ENCODE assay signal across 8 cellular contexts in genomic region chr20:35663516-35663812, GRCh38. TPM values are rescaled to one million over a fixed set of nuclear protein-coding genes. Genes with fewer than 3 reads are reported as not detected.
DNase-seq lines count a peak whose midpoint lies in the region; ATAC-seq, FAIRE-seq and TF ChIP-seq lines count a peak whose summit lies in the region.

No MANE protein-coding gene starts in this region.

- H3K23ac ChIP-seq in H9 (ENCODE audit: insufficient read length, low read depth, low read length) = no peak overlapping the region

- no peaks in the 10 kb centered on the region for H3K27me3 Mint-ChIP-seq in H9 (ENCODE audit: low read depth)

- no peak overlapping the region for H2BK12ac ChIP-seq in H9 (ENCODE audit: insufficient read length, low read depth, low read length)

- H3K9ac ChIP-seq in H9 (ENCODE audit: extremely low read depth, insufficient read length, low read length) = peak overlapping the region; percentile 98

- peak overlapping the region; percentile 88 for H3K4me2 ChIP-seq in H9 (ENCODE audit: insufficient read depth, insufficient read length, low read length)

- peaks cover 9% of the 10 kb centered on the region for H3K23me2 ChIP-seq in H9 (ENCODE audit: insufficient read length, low read depth, low read length, poor library complexity, severe bottlenecking)

- peaks cover 54% of the 10 kb centered on the region for H3K79me2 ChIP-seq in H9 (ENCODE audit: insufficient read depth, low read length)

- H3K9me3 Mint-ChIP-seq in H9 = no peaks in the 10 kb centered on the region; a peak in 2 of 5 replicates

- peaks cover 5 to 7% (median 6%) of the 10 kb centered on the region in 3 experiments; a peak in 5 of 7 replicates for H3K36me3 Mint-ChIP-seq in H9 (ENCODE audit: insufficient read depth in 1 of 3, low read depth in 3 of 3)

- H2BK15ac ChIP-seq in H9 (ENCODE audit: low read depth, low read length) = no peak overlapping the region

- peaks cover 40 to 44% of the 10 kb centered on the region in 2 experiments for H3K4me1 Mint-ChIP-seq in H9

- no peak overlapping the region for H3K4ac ChIP-seq in H9 (ENCODE audit: low read depth, low read length)

- no peak for TF ChIP-seq CTCF in H9 (conservative IDR thresholded peaks at IDR 0.05)
- TF ChIP-seq CTCF in fibroblast of the aortic adventitia (IDR thresholded peaks at IDR 0.05; ENCODE audit: insufficient read depth, low read length) = no peak
- TF ChIP-seq CTCF in retinal pigment epithelial cell (conservative IDR thresholded peaks at IDR 0.05; ENCODE audit: low read depth, low read length) = no peak

- no peaks in the 10 kb centered on the region for H3K79me1 ChIP-seq in H9 (ENCODE audit: insufficient read depth, low read depth, low read length, poor library complexity, severe bottlenecking)

- H3K4me3 ChIP-seq in fibroblast of the aortic adventitia (ENCODE audit: low read depth, low read length) = peak overlapping the region; percentile 99
- H3K4me3 ChIP-seq in retinal pigment epithelial cell (ENCODE audit: low read length) = peak overlapping the region; percentile 96

- H3K4me3 Mint-ChIP-seq in H9 = peak overlapping the region; percentile 96 to 99

- H2AFZ ChIP-seq in H9 (ENCODE audit: low read length) = no peak overlapping the region

- H3T11ph ChIP-seq in H9 (ENCODE audit: low read length) = no peak overlapping the region

- H4K20me1 ChIP-seq in H9 (ENCODE audit: control insufficient read depth, insufficient read depth, insufficient read length) = no peaks in the 10 kb centered on the region

- H3K27me3 ChIP-seq in H9 (ENCODE audit: insufficient read depth, low read length) = no peaks in the 10 kb centered on the region

- H2BK120ac ChIP-seq in H9 (ENCODE audit: low read depth, low read length, poor library complexity, severe bottlenecking) = no peak overlapping the region

- no peaks in the 10 kb centered on the region for H3K9me3 ChIP-seq in H9 (ENCODE audit: control insufficient read depth, low read depth, low read length)

- no peak overlapping the region for H3K14ac ChIP-seq in H9 (ENCODE audit: insufficient read depth, low read length)

- H4K91ac ChIP-seq in H9 (ENCODE audit: insufficient read length, low read depth, low read length) = no peak overlapping the region

- H3K56ac ChIP-seq in H9 (ENCODE audit: insufficient read length, low read depth, low read length) = no peak overlapping the region

- FAIRE-seq in HTR-8/SVneo (lab: Jason Lieb, UNC) (no peak), GM19239 (lab: Jason Lieb, UNC) (no peak)

- DNase-seq in H9 (no peak), SW480 (ENCODE audit: low spot score) (peak; percentile 64), fibroblast of the aortic adventitia (ENCODE audit: low read depth) (no peak), retinal pigment epithelial cell (ENCODE audit: low read depth) (peak; percentile 41), HTR-8/SVneo (ENCODE audit: insufficient read length, low spot score) (no peak), GM19239 (ENCODE audit: insufficient read length, low spot score) (no peak), left lobe of liver (ENCODE audit: low spot score) (no peak)

- no peak overlapping the region for H4K5ac ChIP-seq in H9 (ENCODE audit: insufficient read length, low read depth, low read length)

- H3K27ac Mint-ChIP-seq in H9 = peak overlapping the region; percentile 99 to 100 (median 99)

- no peak overlapping the region for H2BK5ac ChIP-seq in H9 (ENCODE audit: insufficient read length, low read length)

- ATAC-seq in left lobe of liver (no peak), HG03565 (IDR thresholded peaks at IDR 0.05; ENCODE audit: unreplicated experiment) (no peak)

- no peak overlapping the region for H4K8ac ChIP-seq in H9 (replicated peaks; ENCODE audit: insufficient read length, low read depth, low read length)

- no peak overlapping the region for H2BK20ac ChIP-seq in H9 (ENCODE audit: low read depth, low read length, poor library complexity, severe bottlenecking)

- H3K27ac ChIP-seq in H9 (ENCODE audit: insufficient read length, low read depth, low read length) = no peak overlapping the region

- H2AK5ac ChIP-seq in H9 (ENCODE audit: insufficient read length, low read length) = no peak overlapping the region

- WGBS in H9 (ENCODE audit: extremely low coverage, insufficient read length, low lambda C conversion rate) = no CpG with 5 or more reads among the region's 7 CpGs

- no peaks in the 10 kb centered on the region; the same call in 1 of the 2 replicates for H3K4me1 ChIP-seq in H9 (ENCODE audit: insufficient read depth, low read length)

- H3K18ac ChIP-seq in H9 (ENCODE audit: insufficient read length, low read depth, low read length) = no peak overlapping the region

RNA-seq across cellular contexts. Expression of gene CPNE1, which starts 1.2 kb away (rescaled TPM):
- total RNA-seq in H9 (2021) (152 and 155 TPM in 2 replicates), fibroblast of the aortic adventitia (ENCODE audit: low replicate concordance) (127 and 154 TPM in 2 replicates), left lobe of liver (42.3 TPM)

RNA-seq across cellular contexts. Expression of gene RBM12, which starts 1.2 kb away (rescaled TPM):
- 260 TPM in 2 replicates for total RNA-seq in H9 (2021)
- 49.0 and 65.4 TPM in 2 replicates for total RNA-seq in fibroblast of the aortic adventitia (ENCODE audit: low replicate concordance)
- 19.3 TPM for total RNA-seq in left lobe of liver

RNA-seq across cellular contexts. Expression of gene NFS1, which starts 35.7 kb away (rescaled TPM):
- 24.4 and 26.6 TPM in 2 replicates for total RNA-seq in H9 (2021)
- 5.3 and 19.9 TPM in 2 replicates for total RNA-seq in fibroblast of the aortic adventitia (ENCODE audit: low replicate concordance)
- total RNA-seq in left lobe of liver = 60.9 TPM

RNA-seq across cellular contexts. Expression of gene ROMO1, which starts 35.7 kb away (rescaled TPM):
- total RNA-seq in H9 (2021) = 204 and 207 TPM in 2 replicates
- total RNA-seq in fibroblast of the aortic adventitia (ENCODE audit: low replicate concordance) = 164 and 214 TPM in 2 replicates
- total RNA-seq in left lobe of liver = 103 TPM

RNA-seq across cellular contexts. Expression of gene SPAG4, which starts 47.8 kb away (rescaled TPM):
- total RNA-seq in H9 (2021) = 4.9 and 5.3 TPM in 2 replicates
- total RNA-seq in fibroblast of the aortic adventitia (ENCODE audit: low replicate concordance) = 2.2 and 4.7 TPM in 2 replicates
- 4.7 TPM for total RNA-seq in left lobe of liver

Comparison
In these comparisons a context has a peak if more than half of its experiments do, and no peak if none do; other contexts are left out.
1. DNase-seq: peak in SW480 (single experiment) and retinal pigment epithelial cell (single experiment); none in H9 (single experiment), fibroblast of the aortic adventitia (single experiment), HTR-8/SVneo (single experiment), GM19239 (single experiment) and left lobe of liver (single experiment).